8 cellular contexts compared by ENCODE assay signal in genomic region chr1:154870117-154870571, GRCh38. TPM values are rescaled to one million over a fixed set of nuclear protein-coding genes. Genes with fewer than 3 reads are reported as not detected.
DNase-seq lines count a peak whose midpoint lies in the region; ATAC-seq, FAIRE-seq and TF ChIP-seq lines count a peak whose summit lies in the region.

Gene KCNN3 (minus strand): TSS chr1:154870281. CDS start chr1:154869964, 317 bp downstream.

- peak; percentile 100 for FAIRE-seq in GM19239 (lab: Jason Lieb, UNC)

- no peak within 1 kb of the TSS for H3K4me3 ChIP-seq in lower leg skin (ENCODE audit: low read depth, poor library complexity, severe bottlenecking)

- TF ChIP-seq CTCF in lower leg skin (IDR thresholded peaks at IDR 0.05) = no peak

- ATAC-seq in HG03432 (IDR thresholded peaks at IDR 0.05; ENCODE audit: unreplicated experiment) = peak; percentile 86

- WGBS in lower leg skin, 2 donors = 2 to 4% methylated on average over 16 to 17 of the region's 17 CpGs

- intact Hi-C loops in lower leg skin (cut with DNase I; ENCODE audit: low total_unique reads) = loop anchor here (10.0 kb wide), 1 partner anchor 305 kb away; the partner anchor contains the start of gene CHRNB2

- no peak for TF ChIP-seq POLR2A in lower leg skin (IDR thresholded peaks at IDR 0.05)

- DNase-seq in Ammon's horn (ENCODE audit: low spot score) = peak; percentile 99
- DNase-seq in GM19239 (ENCODE audit: insufficient read length, low spot score) = peak; percentile 85
- peak; percentile 56 for DNase-seq in NCI-H510A treated with DMSO at 0.1 percent for 48 hours (lab: John Stamatoyannopoulos, UW)
- peak; percentile 51 to 59 for DNase-seq in activated CD4-positive, alpha-beta T cell treated with anti-CD3 and anti-CD28 coated beads, Interleukin-2, amount 50 U/mL, for 24 hours (ENCODE audit: low read depth in 1 of 2, low spot score in 1 of 2)
- peak; percentile 96 for DNase-seq in ecto neural progenitor cell (ENCODE audit: low spot score)
- peak; percentile 89 to 97 for DNase-seq in lower leg skin (ENCODE audit: low spot score in 2 of 2)
- peak; percentile 73 to 78 for DNase-seq in stimulated activated CD4-positive, alpha-beta T cell treated with anti-CD3 and anti-CD28 coated beads, Interleukin-4, amount 100 ng/mL, for 48 hours (ENCODE audit: low read depth in 2 of 2)

RNA-seq across cellular contexts. Expression of gene KCNN3, which starts in this region (rescaled TPM):
- total RNA-seq in lower leg skin = 1 to 10 TPM in 1 of 4 donors, under 1 TPM in 3; 0.13 to 2.1 (median 0.36) TPM
